1 cellular context compared by ENCODE assay signal in genomic region chr20:24994470-24995368, GRCh38.
TF ChIP-seq lines count a peak whose summit lies in the region.

No MANE protein-coding gene starts in this region.

TF ChIP-seq in HepG2, 621 proteins besides CTCF, POLR2A, EP300 and RAD21 (continued from another document and continues in another):
- TF ChIP-seq FOSL1 (CRISPR knock-in tag; IDR thresholded peaks at IDR 0.05; ENCODE audit: borderline replicate concordance) (no peak), CENPX (CRISPR knock-in tag; IDR thresholded peaks at IDR 0.05) (no peak), ZNF558 (CRISPR knock-in tag; IDR thresholded peaks at IDR 0.05; ENCODE audit: borderline replicate concordance) (no peak), HNRNPK (IDR thresholded peaks at IDR 0.05; ENCODE audit: low read depth, low read length, poor library complexity, severe bottlenecking) (no peak), CEBPZ (IDR thresholded peaks at IDR 0.05; ENCODE audit: low read length) (no peak), ZSCAN30 (CRISPR knock-in tag; IDR thresholded peaks at IDR 0.05) (0 out of 2 replicates have a peak, but pooled peaks have one; percentile 32), ZFAT (CRISPR knock-in tag; conservative IDR thresholded peaks at IDR 0.05) (no peak), ZMAT3 (CRISPR knock-in tag; conservative IDR thresholded peaks at IDR 0.05) (no peak), FUBP1 (CRISPR knock-in tag; IDR thresholded peaks at IDR 0.05; ENCODE audit: borderline replicate concordance) (no peak), ATF1 (CRISPR knock-in tag; IDR thresholded peaks at IDR 0.05) (no peak), E2F5 (CRISPR knock-in tag; conservative IDR thresholded peaks at IDR 0.05) (no peak), ZBTB46 (CRISPR knock-in tag; IDR thresholded peaks at IDR 0.05; ENCODE audit: borderline replicate concordance) (no peak), TSC22D2 (CRISPR knock-in tag; IDR thresholded peaks at IDR 0.05; ENCODE audit: borderline replicate concordance) (no peak; the same call in 1 of the 2 replicates), MTF2 (CRISPR knock-in tag; IDR thresholded peaks at IDR 0.05; ENCODE audit: borderline replicate concordance) (no peak), ZC3H4 (CRISPR knock-in tag; IDR thresholded peaks at IDR 0.05; ENCODE audit: borderline replicate concordance) (no peak), ZZZ3 (CRISPR knock-in tag; IDR thresholded peaks at IDR 0.05; ENCODE audit: borderline replicate concordance) (no peak), ZHX1 (CRISPR knock-in tag; IDR thresholded peaks at IDR 0.05; ENCODE audit: low read depth) (no peak), PATZ1 (CRISPR knock-in tag; IDR thresholded peaks at IDR 0.05) (peak; percentile 71; the same call in 1 of the 2 replicates), FOXO1 (CRISPR knock-in tag; IDR thresholded peaks at IDR 0.05) (no peak; the same call in 1 of the 2 replicates), ZNF224 (CRISPR knock-in tag; IDR thresholded peaks at IDR 0.05) (no peak), ZNF737 (CRISPR knock-in tag; IDR thresholded peaks at IDR 0.05; ENCODE audit: borderline replicate concordance) (0 out of 2 replicates have a peak, but pooled peaks have one; percentile 43), ERF (CRISPR knock-in tag; IDR thresholded peaks at IDR 0.05) (peak; percentile 52; the same call in 1 of the 2 replicates), SRY (CRISPR knock-in tag; IDR thresholded peaks at IDR 0.05) (no peak), HDAC2 (CRISPR knock-in tag; IDR thresholded peaks at IDR 0.05) (no peak), HCFC1 (IDR thresholded peaks at IDR 0.05; ENCODE audit: low read depth, low read length) (no peak), ZNF235 (CRISPR knock-in tag; IDR thresholded peaks at IDR 0.05; ENCODE audit: borderline replicate concordance) (peak; percentile 58; the same call in 1 of the 2 replicates), SIN3B (IDR thresholded peaks at IDR 0.05; ENCODE audit: low read length) (no peak), ZNF710 (CRISPR knock-in tag; IDR thresholded peaks at IDR 0.05; ENCODE audit: borderline replicate concordance) (peak; percentile 35; the same call in 1 of the 2 replicates), HNRNPH1 (optimal IDR thresholded peaks at IDR 0.05; ENCODE audit: low read depth, low read length) (no peak), ZNF883 (CRISPR knock-in tag; IDR thresholded peaks at IDR 0.05; ENCODE audit: not compliant biosample characterization) (no peak), FOXJ3 (CRISPR knock-in tag; IDR thresholded peaks at IDR 0.05; ENCODE audit: borderline replicate concordance) (no peak), SMARCE1 (IDR thresholded peaks at IDR 0.05; ENCODE audit: borderline replicate concordance) (no peak), U2AF1 (optimal IDR thresholded peaks at IDR 0.05; ENCODE audit: low read depth, low read length) (no peak), ZNF570 (CRISPR knock-in tag; IDR thresholded peaks at IDR 0.05; ENCODE audit: borderline replicate concordance) (no peak), RCOR2 (CRISPR knock-in tag; IDR thresholded peaks at IDR 0.05) (no peak), BRF2 (CRISPR knock-in tag; IDR thresholded peaks at IDR 0.05) (no peak), REPIN1 (CRISPR knock-in tag; IDR thresholded peaks at IDR 0.05; ENCODE audit: borderline replicate concordance, low read depth) (peak; percentile 68; the same call in 1 of the 2 replicates), ZNF264 (CRISPR knock-in tag; IDR thresholded peaks at IDR 0.05) (no peak), NFYB (CRISPR knock-in tag; IDR thresholded peaks at IDR 0.05) (0 out of 2 replicates have a peak, but pooled peaks have one; percentile 13), RFX3 (CRISPR knock-in tag; IDR thresholded peaks at IDR 0.05) (no peak), FOXA1 (IDR thresholded peaks at IDR 0.05) (no peak), FOXA1 (CRISPR knock-in tag; IDR thresholded peaks at IDR 0.05) (0 out of 2 replicates have a peak, but pooled peaks have one; percentile 12), ATF3 (CRISPR knock-in tag; IDR thresholded peaks at IDR 0.05) (no peak), ZNF414 (CRISPR knock-in tag; IDR thresholded peaks at IDR 0.05) (no peak)
